22 cellular contexts compared by ENCODE assay signal in genomic region chr15:35963316-35963715, GRCh38.
DNase-seq lines count a peak whose midpoint lies in the region; ATAC-seq, FAIRE-seq and TF ChIP-seq lines count a peak whose summit lies in the region.
"Had no signal": no experiment of that assay in that cellular context is flagged by ENCODE, and none has a peak within 500 bp of the region (broad histone marks: within the 10 kb centered on the region; RNA-seq: fewer than 3 reads in every experiment).

No MANE protein-coding gene starts in this region.

- H4K91ac ChIP-seq in mesenchymal stem cell (ENCODE audit: low read length): no peak overlapping the region

- H3K14ac ChIP-seq in mesenchymal stem cell (ENCODE audit: low read length in 2 of 2): no peak overlapping the region

- H3K9me3 Mint-ChIP-seq in stimulated activated memory B cell treated with anti-CD40 and anti-IgM and Interleukin-4, amounts not matched to agents 10 μg/mL and 1 μg/mL and 100 μg/mL, for 72 hours: peaks cover 2% of the 10 kb centered on the region

- TF ChIP-seq POLR2A in NB4 (IDR thresholded peaks at IDR 0.05; ENCODE audit: extremely low read depth, insufficient read length) (no peak), adrenal gland (IDR thresholded peaks at IDR 0.05) (no peak), GM12892 (IDR thresholded peaks at IDR 0.05; ENCODE audit: low read depth, low read length) (no peak)

- H3K4me3 ChIP-seq in AG10803 (ENCODE audit: low read length) (no peak overlapping the region), NB4 (ENCODE audit: low read depth, low read length) (no peak overlapping the region), epithelial cell of esophagus (ENCODE audit: low read length) (no peak overlapping the region), mesenchymal stem cell (ENCODE audit: insufficient read depth in 1 of 2, low read depth in 1 of 2, low read length in 2 of 2) (no peak overlapping the region), adrenal gland (no peak overlapping the region)

- intact Hi-C loops in adrenal gland (cut with DNase I): no loop called here

- no peak for TF ChIP-seq CTCF in AG10803 (conservative IDR thresholded peaks at IDR 0.05; ENCODE audit: low read length)
- TF ChIP-seq CTCF in NB4 (IDR thresholded peaks at IDR 0.05; ENCODE audit: low read depth, low read length): no peak
- no peak for TF ChIP-seq CTCF in epithelial cell of esophagus (IDR thresholded peaks at IDR 0.05; ENCODE audit: insufficient read depth, low read depth, low read length, missing control alignments)
- no peak for TF ChIP-seq CTCF in adrenal gland (IDR thresholded peaks at IDR 0.05)

- H3K4me2 ChIP-seq in mesenchymal stem cell (ENCODE audit: low read length, poor library complexity, severe bottlenecking): no peak overlapping the region
- H3K4me2 ChIP-seq: SK-N-SH had no signal

- H3K36me3 ChIP-seq in mesenchymal stem cell (ENCODE audit: control insufficient read depth in 1 of 2, insufficient read depth in 2 of 2, low read depth in 1 of 2, low read length in 2 of 2): no peaks in the 10 kb centered on the region
- no peaks in the 10 kb centered on the region for H3K36me3 ChIP-seq in adrenal gland (replicated peaks in 1 of 2)

- H3K18ac ChIP-seq in mesenchymal stem cell (ENCODE audit: low read depth in 1 of 2, low read length in 2 of 2): no peak overlapping the region

- H3K27me3 ChIP-seq in mesenchymal stem cell (ENCODE audit: control insufficient read depth in 1 of 2, insufficient read depth in 1 of 2, low read length in 2 of 2) (peaks cover 0 to 29% of the 10 kb centered on the region in 2 experiments), adrenal gland (no peaks in the 10 kb centered on the region)

- no peak for FAIRE-seq in GM12892 (lab: Jason Lieb, UNC)
- FAIRE-seq: D721Med, H54, RCC 7860 had no signal

- H3K27ac Mint-ChIP-seq in stimulated activated memory B cell treated with anti-CD40 and anti-IgM and Interleukin-4, amounts not matched to agents 10 μg/mL and 1 μg/mL and 100 μg/mL, for 72 hours: no peak overlapping the region

- H3K79me1 ChIP-seq in mesenchymal stem cell (replicated peaks; ENCODE audit: low read length, poor library complexity, severe bottlenecking): no peaks in the 10 kb centered on the region

- no peaks in the 10 kb centered on the region for H3K36me3 Mint-ChIP-seq in stimulated activated memory B cell treated with anti-CD40 and anti-IgM and Interleukin-4, amounts not matched to agents 10 μg/mL and 1 μg/mL and 100 μg/mL, for 72 hours

- H3K9me3 ChIP-seq in mesenchymal stem cell (ENCODE audit: control insufficient read depth, low read length) (no peaks in the 10 kb centered on the region), adrenal gland (replicated peaks in 1 of 3) (no peaks in the 10 kb centered on the region)
- H3K9me3 ChIP-seq: SK-N-SH had no signal

- no peak overlapping the region for H2BK5ac ChIP-seq in mesenchymal stem cell (ENCODE audit: low read depth, low read length, poor library complexity, severe bottlenecking)

- H2AFZ ChIP-seq in mesenchymal stem cell (ENCODE audit: low read depth, low read length): peak overlapping the region; percentile 27

- no peak overlapping the region for H3K27ac ChIP-seq in mesenchymal stem cell (ENCODE audit: low read length, poor library complexity, severe bottlenecking)
- no peak overlapping the region for H3K27ac ChIP-seq in adrenal gland
- H3K27ac ChIP-seq: HL-60 had no signal

- no peaks in the 10 kb centered on the region for H3K4me1 Mint-ChIP-seq in stimulated activated memory B cell treated with anti-CD40 and anti-IgM and Interleukin-4, amounts not matched to agents 10 μg/mL and 1 μg/mL and 100 μg/mL, for 72 hours

- H4K8ac ChIP-seq in mesenchymal stem cell (ENCODE audit: low read length): no peak overlapping the region

- H3K4ac ChIP-seq in mesenchymal stem cell (ENCODE audit: low read depth in 1 of 2, low read length in 2 of 2): no peak overlapping the region

- no peak overlapping the region for H3K23ac ChIP-seq in mesenchymal stem cell (ENCODE audit: low read length in 2 of 2)

- H3K4me1 ChIP-seq in mesenchymal stem cell (ENCODE audit: control insufficient read depth, insufficient read depth, low read depth, low read length): no peaks in the 10 kb centered on the region
- H3K4me1 ChIP-seq in adrenal gland (replicated peaks in 1 of 2): no peaks in the 10 kb centered on the region

- no CpG with 5 or more reads among the region's 2 CpGs for WGBS in mesenchymal stem cell
- WGBS in adrenal gland, 4 donors: 50 to 56% (median 53%) methylated on average over 2 of the region's 2 CpGs

- no peak overlapping the region for H2BK120ac ChIP-seq in mesenchymal stem cell (ENCODE audit: low read depth, low read length)

- ATAC-seq in stimulated activated memory B cell treated with anti-CD40 and anti-IgM and Interleukin-4, amounts not matched to agents 10 μg/mL and 1 μg/mL and 100 μg/mL, for 72 hours: no peak

- H2AK5ac ChIP-seq in mesenchymal stem cell (ENCODE audit: low read length, severe bottlenecking): no peak overlapping the region

- no peaks in the 10 kb centered on the region for H3K27me3 Mint-ChIP-seq in stimulated activated memory B cell treated with anti-CD40 and anti-IgM and Interleukin-4, amounts not matched to agents 10 μg/mL and 1 μg/mL and 100 μg/mL, for 72 hours

- H3K9ac ChIP-seq in mesenchymal stem cell (ENCODE audit: low read length): no peak overlapping the region
- H3K9ac ChIP-seq: SK-N-SH had no signal

- H3K4me3 Mint-ChIP-seq in stimulated activated memory B cell treated with anti-CD40 and anti-IgM and Interleukin-4, amounts not matched to agents 10 μg/mL and 1 μg/mL and 100 μg/mL, for 72 hours: no peak overlapping the region

- H2BK15ac ChIP-seq in mesenchymal stem cell (ENCODE audit: low read depth, poor library complexity, severe bottlenecking): no peak overlapping the region

- DNase-seq in AG10803 (ENCODE audit: low read depth): peak; percentile 35
- peak; percentile 9 for DNase-seq in NB4 (ENCODE audit: low read depth)
- DNase-seq in epithelial cell of esophagus (ENCODE audit: low read depth): peak; percentile 18
- no peak for DNase-seq in mesenchymal stem cell
- no peak for DNase-seq in HPDE6-E6E7 (ENCODE audit: extremely low spot score)
- DNase-seq in adrenal gland: no peak
- DNase-seq in GM12892 (ENCODE audit: insufficient read length): no peak
- DNase-seq: 8988T, ACHN, MV-4-11, NCI-H1105 treated with DMSO at 0.1 percent for 48 hours, NCI-H146, NCI-H1930, NCI-H2107, NCI-H524, NCI-H774, SK-N-SH had no signal

- no peak overlapping the region for H2BK12ac ChIP-seq in mesenchymal stem cell (ENCODE audit: low read length in 2 of 2)

Comparison
In these comparisons a context has a peak if more than half of its experiments do, and no peak if none do; other contexts are left out.
1. DNase-seq: peak in AG10803 (single experiment), NB4 (single experiment) and epithelial cell of esophagus (single experiment); none in mesenchymal stem cell (single experiment), HPDE6-E6E7 (single experiment), adrenal gland (0 of 7) and GM12892 (single experiment).